ENCODE assay signal across 20 cellular contexts in the genomic region with DNA sequence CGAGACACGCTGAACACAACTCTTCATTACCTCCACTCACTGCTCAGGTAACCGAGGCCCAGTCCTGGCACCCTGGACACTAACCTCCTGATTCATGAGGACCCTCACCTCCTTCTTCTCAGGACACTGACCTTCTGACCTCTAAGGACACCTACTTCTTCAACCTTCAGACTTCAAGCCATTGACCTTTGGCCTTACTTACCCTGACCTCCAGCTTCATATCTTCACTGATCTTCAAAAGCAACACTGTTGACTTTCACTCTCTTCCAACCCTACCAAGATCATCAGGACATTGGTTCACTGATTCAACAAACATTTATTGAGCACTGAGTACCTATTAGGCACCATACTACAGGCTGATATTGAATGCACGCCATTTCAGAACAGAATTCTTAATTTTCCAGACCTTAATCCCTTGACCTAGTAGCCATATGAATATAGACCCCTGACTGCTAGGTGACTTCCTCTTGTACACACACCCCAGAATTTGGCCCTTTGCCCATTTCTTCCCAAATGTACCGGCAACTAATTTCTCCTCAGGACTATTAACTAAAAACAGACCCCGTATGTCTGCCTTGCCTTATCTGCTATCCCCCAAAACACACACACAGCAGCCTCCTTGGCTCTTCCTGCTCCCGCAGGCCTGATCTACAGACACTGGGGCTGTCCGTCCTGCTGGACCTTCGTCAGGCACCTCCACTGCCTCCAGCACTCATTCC.
"Had no signal": no experiment of that assay in that cellular context is flagged by ENCODE, and none has a peak within 500 bp of the region (broad histone marks: within the 10 kb centered on the region; RNA-seq: fewer than 3 reads in every experiment).

No MANE protein-coding gene starts in this region.

- H3K9ac ChIP-seq: neural progenitor cell, parathyroid adenoma had no signal

- H3K9me3 ChIP-seq: gastrocnemius medialis, left lung, sigmoid colon, tibial artery had no signal

- H3K27ac Mint-ChIP-seq: activated CD4-positive, alpha-beta memory T cell treated with anti-CD3 and anti-CD28 coated beads for 36 hours; activated naive CD4-positive, alpha-beta T cell treated with anti-CD3 and anti-CD28 coated beads for 36 hours; activated naive CD8-positive, alpha-beta T cell treated with anti-CD3 and anti-CD28 coated beads, Interleukin-2, amount 50 U/mL, for 24 hours; activated T-helper 2 cell treated with anti-CD3 and anti-CD28 coated beads, Interferon-gamma antibody, Interleukin-2, Interleukin-4, amounts not matched to agents 10 μg/mL and 5 μg/mL and 100 μg/mL, durations not matched to agents 14 hours and 24 hours and 36 hours; neural progenitor cell; WTC11 had no signal

- H3K4me3 Mint-ChIP-seq: activated CD4-positive, alpha-beta memory T cell treated with anti-CD3 and anti-CD28 coated beads for 36 hours; activated naive CD4-positive, alpha-beta T cell treated with anti-CD3 and anti-CD28 coated beads for 36 hours; activated naive CD8-positive, alpha-beta T cell treated with anti-CD3 and anti-CD28 coated beads, Interleukin-2, amount 50 U/mL, for 24 hours; neural progenitor cell; WTC11 had no signal

- H3K4me3 ChIP-seq: coronary artery, gastrocnemius medialis, left lung, neural progenitor cell, sigmoid colon, tibial artery had no signal

- H3K27me3 ChIP-seq: gastrocnemius medialis, left lung, neural progenitor cell, sigmoid colon, tibial artery had no signal

- DNase-seq: activated CD4-positive, alpha-beta memory T cell treated with anti-CD3 and anti-CD28 coated beads for 36 hours; activated CD4-positive, alpha-beta T cell treated with anti-CD3 and anti-CD28 coated beads for 4 hours; activated naive CD4-positive, alpha-beta T cell treated with anti-CD3 and anti-CD28 coated beads for 36 hours; activated naive CD8-positive, alpha-beta T cell treated with anti-CD3 and anti-CD28 coated beads, Interleukin-2, amount 50 U/mL, for 24 hours; anterior cingulate cortex; effector CD4-positive, alpha-beta T cell; gastrocnemius medialis; head of caudate nucleus; left lung; mammary epithelial cell; sigmoid colon; stimulated activated CD8-positive, alpha-beta memory T cell treated with anti-CD3 and anti-CD28 coated beads, Interleukin-4, amount 100 ng/mL, for 48 hours; stimulated activated naive CD4-positive, alpha-beta T cell; SW 1271; tibial artery had no signal

- H3K9me3 Mint-ChIP-seq: activated CD4-positive, alpha-beta memory T cell treated with anti-CD3 and anti-CD28 coated beads for 36 hours; activated naive CD4-positive, alpha-beta T cell treated with anti-CD3 and anti-CD28 coated beads for 36 hours; activated naive CD8-positive, alpha-beta T cell treated with anti-CD3 and anti-CD28 coated beads, Interleukin-2, amount 50 U/mL, for 24 hours; activated T-helper 2 cell treated with anti-CD3 and anti-CD28 coated beads, Interferon-gamma antibody, Interleukin-2, Interleukin-4, amounts not matched to agents 10 μg/mL and 5 μg/mL and 100 μg/mL, durations not matched to agents 14 hours and 24 hours and 36 hours; neural progenitor cell; WTC11 had no signal

- H3K36me3 ChIP-seq: neural progenitor cell had no signal

- H3K36me3 Mint-ChIP-seq: activated CD4-positive, alpha-beta memory T cell treated with anti-CD3 and anti-CD28 coated beads for 36 hours had no signal

- H3K27ac ChIP-seq: coronary artery, gastrocnemius medialis, left lung, neural progenitor cell, parathyroid adenoma, sigmoid colon, tibial artery had no signal
